ENCODE assay signal across 8 cellular contexts in the genomic region with DNA sequence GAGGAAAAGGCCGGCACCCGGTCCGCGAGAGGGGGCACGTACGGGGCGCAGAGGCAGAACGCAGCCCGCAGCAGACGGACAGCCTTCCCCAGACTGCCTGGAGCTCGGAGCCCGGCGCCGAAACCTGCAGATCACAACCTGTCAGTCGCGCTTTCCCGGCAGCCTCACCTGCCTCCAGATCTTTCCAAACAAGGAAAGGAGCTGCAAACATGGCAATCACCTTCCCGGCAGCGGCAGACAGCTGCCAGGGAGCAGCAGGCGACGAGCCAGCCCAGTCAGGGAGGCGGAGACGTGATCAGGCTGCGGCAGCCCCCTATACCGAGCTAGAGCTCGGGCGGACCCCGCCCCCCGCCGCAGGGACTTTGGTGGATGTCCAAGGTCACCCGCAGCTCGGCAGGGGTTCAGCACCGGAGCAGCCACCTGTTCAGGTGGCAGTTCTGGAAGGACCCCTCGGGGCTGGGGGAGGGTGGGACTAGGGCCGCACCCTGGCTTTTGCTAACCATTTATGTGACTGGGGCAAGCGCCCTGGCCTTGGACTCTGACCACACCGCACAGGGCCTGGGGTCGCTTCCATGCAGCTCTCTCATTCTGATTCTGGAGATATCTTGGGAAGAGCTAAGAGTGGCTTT.
DNase-seq lines count a peak whose midpoint lies in the region; ATAC-seq and TF ChIP-seq lines count a peak whose summit lies in the region.

No MANE protein-coding gene starts in this region.

- no peak overlapping the region for H3K27ac ChIP-seq in IMR-90 (ENCODE audit: insufficient read depth, low read length)
- peak overlapping the region; percentile 43; the same call in 1 of the 2 replicates for H3K27ac ChIP-seq in VCaP
- no peak overlapping the region for H3K27ac ChIP-seq in iPS DF 6.9 (ENCODE audit: low read length)
- no peak overlapping the region for H3K27ac ChIP-seq in skeletal muscle tissue (ENCODE audit: low read depth, low read length)

- H2AFZ ChIP-seq in IMR-90 (replicated peaks; ENCODE audit: low read length, poor library complexity): peak overlapping the region; percentile 90

- peak overlapping the region; percentile 77 for H2AK9ac ChIP-seq in IMR-90 (replicated peaks; ENCODE audit: low read depth, low read length, poor library complexity)

- no peaks in the 10 kb centered on the region for H3K36me3 ChIP-seq in IMR-90 (ENCODE audit: control insufficient read depth, insufficient read depth, low read length)
- no peaks in the 10 kb centered on the region for H3K36me3 ChIP-seq in iPS DF 6.9 (ENCODE audit: control insufficient read depth, insufficient read depth, low read length)
- no peaks in the 10 kb centered on the region for H3K36me3 ChIP-seq in skeletal muscle tissue (ENCODE audit: control insufficient read depth in 3 of 3, insufficient read depth in 3 of 3, low read length in 3 of 3)

- H2AK5ac ChIP-seq in IMR-90 (ENCODE audit: low read depth, low read length): no peak overlapping the region

- H3K18ac ChIP-seq in IMR-90 (ENCODE audit: low read depth, low read length): no peak overlapping the region

- no peak for TF ChIP-seq CTCF in IMR-90 (conservative IDR thresholded peaks at IDR 0.05; ENCODE audit: low read depth, low read length)
- no peak for TF ChIP-seq CTCF in VCaP (conservative IDR thresholded peaks at IDR 0.05)
- TF ChIP-seq CTCF in GM20000 (IDR thresholded peaks at IDR 0.05; ENCODE audit: extremely low read depth, missing control alignments): no peak

- no peak overlapping the region for H4K91ac ChIP-seq in IMR-90 (ENCODE audit: insufficient read depth, low read depth, low read length)

- H3K4me3 ChIP-seq in IMR-90 (ENCODE audit: insufficient read depth, low read depth, low read length): peak overlapping the region; percentile 37; the same call in 1 of the 2 replicates
- H3K4me3 ChIP-seq in iPS DF 6.9 (ENCODE audit: low read length): peak overlapping the region; percentile 42; the same call in 1 of the 2 replicates
- peak overlapping the region; percentile 52 to 60 (median 59) for H3K4me3 ChIP-seq in skeletal muscle tissue (ENCODE audit: low read length in 3 of 3)

- in situ Hi-C loops in IMR-90 (cut with MboI; ENCODE audit: low sequenced_read_pairs): no loop called here

- H3K27me3 ChIP-seq in IMR-90 (ENCODE audit: control insufficient read depth, insufficient read depth, low read length) (peaks cover 23% of the 10 kb centered on the region), iPS DF 6.9 (ENCODE audit: control insufficient read depth, insufficient read depth, low read length) (no peaks in the 10 kb centered on the region), skeletal muscle tissue (ENCODE audit: control insufficient read depth in 3 of 3, insufficient read depth in 3 of 3, low read length in 3 of 3) (peaks cover 12 to 28% (median 21%) of the 10 kb centered on the region in 3 donors)

- no peaks in the 10 kb centered on the region for H3K9me3 Mint-ChIP-seq in activated T-helper 1 cell treated with anti-CD3 and anti-CD28 coated beads, Interleukin-12 subunit alpha, Interleukin-12 subunit beta, Interleukin-2, Interleukin-4 antibody, amounts not matched to agents 30 ng/mL and 10 ng/mL and 1 ng/mL, durations not matched to agents 14 hours and 24 hours and 36 hours

- no peak overlapping the region for H2BK15ac ChIP-seq in IMR-90 (ENCODE audit: low read depth, low read length)

- intact Hi-C loops in IMR-90 (cut with micrococcal nuclease): no loop called here
- intact Hi-C loops in activated T-helper 1 cell treated with anti-CD3 and anti-CD28 coated beads, Interleukin-12 subunit alpha, Interleukin-12 subunit beta, Interleukin-2, Interleukin-4 antibody, amounts not matched to agents 30 ng/mL and 10 ng/mL and 1 ng/mL, durations not matched to agents 14 hours and 24 hours and 36 hours (cut with micrococcal nuclease): no loop called here

- 16% methylated on average over 14 of the region's 38 CpGs; no CpG with 5 or more reads in 1 of the 2 experiments for WGBS in IMR-90 (ENCODE audit: extremely low coverage in 2 of 2, insufficient read length in 1 of 2), 2 experiments
- WGBS in iPS DF 6.9 (ENCODE audit: insufficient coverage, insufficient read length): no CpG with 5 or more reads among the region's 38 CpGs

- no peak overlapping the region for H2BK20ac ChIP-seq in IMR-90 (ENCODE audit: low read depth, low read length)

- H3K4me2 ChIP-seq in IMR-90 (ENCODE audit: low read depth, low read length): peak overlapping the region; percentile 26; the same call in 1 of the 2 replicates

- no peak overlapping the region for H3K56ac ChIP-seq in IMR-90 (ENCODE audit: extremely low read depth, insufficient read depth, low read length)

- TF ChIP-seq RAD21 in IMR-90 (IDR thresholded peaks at IDR 0.05; ENCODE audit: low read length): no peak

- no peaks in the 10 kb centered on the region for H3K36me3 Mint-ChIP-seq in activated T-helper 1 cell treated with anti-CD3 and anti-CD28 coated beads, Interleukin-12 subunit alpha, Interleukin-12 subunit beta, Interleukin-2, Interleukin-4 antibody, amounts not matched to agents 30 ng/mL and 10 ng/mL and 1 ng/mL, durations not matched to agents 14 hours and 24 hours and 36 hours (ENCODE audit: low read depth)

- H2BK5ac ChIP-seq in IMR-90 (ENCODE audit: low read depth, low read length, poor library complexity, severe bottlenecking): no peak overlapping the region

- H2BK120ac ChIP-seq in IMR-90 (ENCODE audit: low read depth, low read length): no peak overlapping the region

- no peak overlapping the region for H3K4me3 Mint-ChIP-seq in activated T-helper 1 cell treated with anti-CD3 and anti-CD28 coated beads, Interleukin-12 subunit alpha, Interleukin-12 subunit beta, Interleukin-2, Interleukin-4 antibody, amounts not matched to agents 30 ng/mL and 10 ng/mL and 1 ng/mL, durations not matched to agents 14 hours and 24 hours and 36 hours

- no peak overlapping the region for H4K8ac ChIP-seq in IMR-90 (ENCODE audit: low read depth in 2 of 2, low read length in 2 of 2)

- POLR2A ChIA-PET in IMR-90 (lab: Charles Lee; ENCODE audit: unreplicated experiment): interaction anchor here (0.7 kb wide), 1 partner anchor 10 kb away, joined by 4 read pairs; no protein-coding TSS in a partner anchor

- ATAC-seq in IMR-90 (ENCODE audit: low read depth) (peak; percentile 25), HG02623 (IDR thresholded peaks at IDR 0.05; ENCODE audit: unreplicated experiment) (no peak)

- no peak overlapping the region for H3K27ac Mint-ChIP-seq in activated T-helper 1 cell treated with anti-CD3 and anti-CD28 coated beads, Interleukin-12 subunit alpha, Interleukin-12 subunit beta, Interleukin-2, Interleukin-4 antibody, amounts not matched to agents 30 ng/mL and 10 ng/mL and 1 ng/mL, durations not matched to agents 14 hours and 24 hours and 36 hours

- no peak overlapping the region for H4K5ac ChIP-seq in IMR-90 (ENCODE audit: low read depth, low read length)

- H3K23ac ChIP-seq in IMR-90 (ENCODE audit: low read depth, low read length): no peak overlapping the region

- no peaks in the 10 kb centered on the region for H3K9me1 ChIP-seq in IMR-90 (ENCODE audit: insufficient read depth, low read length)

- H3K4me1 Mint-ChIP-seq in activated T-helper 1 cell treated with anti-CD3 and anti-CD28 coated beads, Interleukin-12 subunit alpha, Interleukin-12 subunit beta, Interleukin-2, Interleukin-4 antibody, amounts not matched to agents 30 ng/mL and 10 ng/mL and 1 ng/mL, durations not matched to agents 14 hours and 24 hours and 36 hours (ENCODE audit: low read depth): no peaks in the 10 kb centered on the region

- H3K9me3 ChIP-seq in IMR-90 (ENCODE audit: control insufficient read depth, insufficient read depth, low read length): peaks cover 3% of the 10 kb centered on the region
- H3K9me3 ChIP-seq in iPS DF 6.9 (ENCODE audit: control insufficient read depth, insufficient read depth, low read length): no peaks in the 10 kb centered on the region
- H3K9me3 ChIP-seq in skeletal muscle tissue (ENCODE audit: control insufficient read depth in 3 of 3, low read length in 3 of 3): no peaks in the 10 kb centered on the region

- H4K20me1 ChIP-seq in IMR-90 (ENCODE audit: insufficient read depth, low read length): no peaks in the 10 kb centered on the region

- dilution Hi-C loops in IMR-90 (cut with HindIII; ENCODE audit: low sequenced_read_pairs, unreplicated experiment): no loop called here

- no peak for TF ChIP-seq POLR2A in IMR-90 (IDR thresholded peaks at IDR 0.05; ENCODE audit: low read depth, low read length)

- H3K14ac ChIP-seq in IMR-90 (replicated peaks; ENCODE audit: low read depth, low read length): no peak overlapping the region

- no TSS peak for BruUV-seq in IMR-90 (replicated peaks; lab: Mats Ljungman, UMichigan)

- H3K4ac ChIP-seq in IMR-90 (ENCODE audit: low read depth, low read length): no peak overlapping the region; the same call in 1 of the 2 replicates

- H3K4me1 ChIP-seq in IMR-90 (ENCODE audit: control insufficient read depth, insufficient read depth, low read length) (no peaks in the 10 kb centered on the region), iPS DF 6.9 (ENCODE audit: control insufficient read depth, insufficient read depth, low read length) (0 out of 2 replicates have a peak, but pooled peaks cover 2% of the 10 kb centered on the region), skeletal muscle tissue (ENCODE audit: control insufficient read depth in 3 of 3, insufficient read depth in 3 of 3, low read length in 3 of 3) (peaks cover 8 to 12% (median 11%) of the 10 kb centered on the region in 3 donors)

- CTCF ChIA-PET in IMR-90 (lab: Yijun Ruan, JAX): interaction anchor here (1.1 kb wide), 1 partner anchor 10 kb away, joined by 4 read pairs; no protein-coding TSS in a partner anchor

- peaks cover 36% of the 10 kb centered on the region for H3K27me3 Mint-ChIP-seq in activated T-helper 1 cell treated with anti-CD3 and anti-CD28 coated beads, Interleukin-12 subunit alpha, Interleukin-12 subunit beta, Interleukin-2, Interleukin-4 antibody, amounts not matched to agents 30 ng/mL and 10 ng/mL and 1 ng/mL, durations not matched to agents 14 hours and 24 hours and 36 hours (ENCODE audit: insufficient read depth)

- H3K9ac ChIP-seq in IMR-90 (ENCODE audit: low read depth, low read length) (no peak overlapping the region), skeletal muscle tissue (ENCODE audit: low read depth in 1 of 3, low read length in 3 of 3) (peak overlapping the region; percentile 30 to 50 (median 38))

- no peak for DNase-seq in IMR-90
- no peak for DNase-seq in iPS DF 6.9 (ENCODE audit: low read depth, low spot score)
- no peak for DNase-seq in activated T-helper 1 cell treated with anti-CD3 and anti-CD28 coated beads, Interleukin-12 subunit alpha, Interleukin-12 subunit beta, Interleukin-2, Interleukin-4 antibody, amounts not matched to agents 30 ng/mL and 10 ng/mL and 1 ng/mL, durations not matched to agents 14 hours and 24 hours and 36 hours (ENCODE audit: low spot score)
- DNase-seq in GM20000 (ENCODE audit: low spot score): no peak
- no peak for DNase-seq in NCI-H226

- no peaks in the 10 kb centered on the region for H3K79me1 ChIP-seq in IMR-90 (ENCODE audit: low read depth in 1 of 2, low read length in 2 of 2)

TF ChIP-seq in IMR-90, 13 proteins besides CTCF, POLR2A, EP300 and RAD21 (continues in another document):
- TF ChIP-seq RCOR1 (IDR thresholded peaks at IDR 0.05; ENCODE audit: insufficient replicate concordance, low read length) (no peak), MAFK (IDR thresholded peaks at IDR 0.05; ENCODE audit: low read depth, low read length) (no peak), BHLHE40 (IDR thresholded peaks at IDR 0.05; ENCODE audit: low read depth, low read length) (no peak), FOS (IDR thresholded peaks at IDR 0.05; ENCODE audit: low read depth, low read length) (no peak)
